Comparison of ENCODE assay signal across 13 cellular contexts in genomic region chr6:16305246-16305725, GRCh38.
DNase-seq lines count a peak whose midpoint lies in the region; ATAC-seq, FAIRE-seq and TF ChIP-seq lines count a peak whose summit lies in the region.
"Had no signal": no experiment of that assay in that cellular context is flagged by ENCODE, and none has a peak within 500 bp of the region (broad histone marks: within the 10 kb centered on the region; RNA-seq: fewer than 3 reads in every experiment).

No MANE protein-coding gene starts in this region.

- H3K9me3 ChIP-seq in gastroesophageal sphincter, result no peaks in the 10 kb centered on the region
- H3K9me3 ChIP-seq: sigmoid colon had no signal

- in situ Hi-C loops in KBM-7 (cut with MboI; ENCODE audit: low pct_unique_long_range_greater_than_20kb, low sequenced_read_pairs), result no loop called here

- no peak for TF ChIP-seq POLR2A in gastroesophageal sphincter (IDR thresholded peaks at IDR 0.05)

- FAIRE-seq in RCC 7860 (lab: Jason Lieb, UNC), result no peak

- no peaks in the 10 kb centered on the region for H3K27me3 ChIP-seq in gastroesophageal sphincter
- H3K27me3 ChIP-seq: sigmoid colon had no signal

- TF ChIP-seq EP300 in gastroesophageal sphincter (IDR thresholded peaks at IDR 0.05), result no peak

- peak; percentile 83 for ATAC-seq in HG02642 (IDR thresholded peaks at IDR 0.05; ENCODE audit: poor library complexity, unreplicated experiment)
- ATAC-seq in gastroesophageal sphincter, result no peak

- peaks cover 0 to 39% of the 10 kb centered on the region in 2 donors for H3K36me3 ChIP-seq in gastroesophageal sphincter

- no peak overlapping the region for H3K4me3 ChIP-seq in gastroesophageal sphincter
- H3K4me3 ChIP-seq: sigmoid colon had no signal

- no peak for TF ChIP-seq CTCF in gastroesophageal sphincter (IDR thresholded peaks at IDR 0.05)

- no peaks in the 10 kb centered on the region for H3K4me1 ChIP-seq in gastroesophageal sphincter
- H3K4me1 ChIP-seq: sigmoid colon had no signal

- DNase-seq in NCI-H82 (lab: John Stamatoyannopoulos, UW), result peak; percentile 16
- no peak for DNase-seq in NCI-H82 treated with DMSO at 0.1 percent for 48 hours (lab: John Stamatoyannopoulos, UW; ENCODE audit: unreplicated experiment)
- peak; percentile 22 for DNase-seq in KBM-7
- DNase-seq in stimulated activated CD8-positive, alpha-beta memory T cell treated with anti-CD3 and anti-CD28 coated beads, Interleukin-4, amount 100 ng/mL, for 48 hours, result peak; percentile 40
- no peak for DNase-seq in DMS153 (lab: John Stamatoyannopoulos, UW)
- no peak for DNase-seq in RCC 7860 (ENCODE audit: low spot score)
- DNase-seq: activated CD4-positive, alpha-beta T cell treated with anti-CD3 and anti-CD28 coated beads for 48 hours; cortex of kidney; NCI-H2227 treated with DMSO at 0.1 percent for 48 hours; sigmoid colon had no signal

- 56 to 86% methylated on average over 4 to 7 of the region's 7 CpGs for WGBS in gastroesophageal sphincter (ENCODE audit: low coverage in 1 of 2), 2 donors

- H3K27ac ChIP-seq in gastroesophageal sphincter, result no peak overlapping the region
- H3K27ac ChIP-seq: 22Rv1, sigmoid colon had no signal

Comparison
In these comparisons a context has a peak if more than half of its experiments do, and no peak if none do; other contexts are left out.
1. DNase-seq: peak in NCI-H82 (single experiment), KBM-7 (single experiment) and stimulated activated CD8-positive, alpha-beta memory T cell treated with anti-CD3 and anti-CD28 coated beads, Interleukin-4, amount 100 ng/mL, for 48 hours (single experiment); none in NCI-H82 treated with DMSO at 0.1 percent for 48 hours (single experiment), DMS153 (single experiment) and RCC 7860 (single experiment).